In the genomic region with DNA sequence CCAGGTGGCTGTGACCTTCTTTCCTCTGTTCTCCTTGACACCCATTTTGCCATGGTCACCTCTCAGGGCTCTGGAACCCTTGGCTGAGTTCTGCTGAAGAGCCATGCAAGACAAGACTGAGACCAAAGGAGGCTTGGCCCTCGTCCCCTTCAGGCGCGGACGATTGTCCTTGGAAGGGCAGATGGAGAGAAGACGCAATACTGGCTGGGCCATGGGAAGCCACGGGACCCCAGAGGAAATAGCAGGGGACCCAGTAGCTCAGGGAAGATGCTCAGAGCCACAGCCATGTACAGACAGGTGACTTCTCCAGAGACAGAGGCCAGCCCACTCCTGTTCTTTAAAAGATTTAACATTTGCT, we compare ENCODE assay signal across 17 cellular contexts.
"Had no signal": no experiment of that assay in that cellular context is flagged by ENCODE, and none has a peak within 500 bp of the region (broad histone marks: within the 10 kb centered on the region; RNA-seq: fewer than 3 reads in every experiment).

No MANE protein-coding gene starts in this region.

- H3K4me3 Mint-ChIP-seq: naive thymus-derived CD8-positive, alpha-beta T cell; stimulated activated effector memory CD8-positive, alpha-beta T cell treated with anti-CD3 and anti-CD28 coated beads, Interleukin-12 subunit alpha, Interleukin-12 subunit beta, amount 100 ng/mL, for 72 hours; stimulated activated naive CD8-positive, alpha-beta T cell treated with anti-CD3 and anti-CD28 coated beads, Interleukin-15, Interleukin-2, amounts not matched to agents 100 ng/mL and 50 ng/mL, for 24 hours had no signal

- H3K27me3 Mint-ChIP-seq: stimulated activated naive CD8-positive, alpha-beta T cell treated with anti-CD3 and anti-CD28 coated beads, Interleukin-15, Interleukin-2, amounts not matched to agents 100 ng/mL and 50 ng/mL, for 24 hours had no signal

- H3K9me3 ChIP-seq: gastroesophageal sphincter, mucosa of descending colon, ovary, right atrium auricular region, tibial artery had no signal

- H3K36me3 Mint-ChIP-seq: naive thymus-derived CD8-positive, alpha-beta T cell; stimulated activated effector memory CD8-positive, alpha-beta T cell treated with anti-CD3 and anti-CD28 coated beads, Interleukin-12 subunit alpha, Interleukin-12 subunit beta, amount 100 ng/mL, for 72 hours had no signal

- H3K4me2 ChIP-seq: smooth muscle cell had no signal

- FAIRE-seq: endometrium had no signal

- H3K9me3 Mint-ChIP-seq: naive thymus-derived CD8-positive, alpha-beta T cell; stimulated activated effector memory CD8-positive, alpha-beta T cell treated with anti-CD3 and anti-CD28 coated beads, Interleukin-12 subunit alpha, Interleukin-12 subunit beta, amount 100 ng/mL, for 72 hours; stimulated activated naive CD8-positive, alpha-beta T cell treated with anti-CD3 and anti-CD28 coated beads, Interleukin-15, Interleukin-2, amounts not matched to agents 100 ng/mL and 50 ng/mL, for 24 hours had no signal

- H3K27ac Mint-ChIP-seq: naive thymus-derived CD8-positive, alpha-beta T cell; stimulated activated effector memory CD8-positive, alpha-beta T cell treated with anti-CD3 and anti-CD28 coated beads, Interleukin-12 subunit alpha, Interleukin-12 subunit beta, amount 100 ng/mL, for 72 hours; stimulated activated naive CD8-positive, alpha-beta T cell treated with anti-CD3 and anti-CD28 coated beads, Interleukin-15, Interleukin-2, amounts not matched to agents 100 ng/mL and 50 ng/mL, for 24 hours had no signal

- H3K4me1 ChIP-seq: gastroesophageal sphincter, tibial artery had no signal

- DNase-seq: effector memory CD4-positive, alpha-beta T cell; glutamatergic neuron; mesendoderm; mucosa of descending colon; naive thymus-derived CD8-positive, alpha-beta T cell; nucleus accumbens; ovary; stimulated activated CD4-positive, alpha-beta T cell treated with anti-CD3 and anti-CD28 coated beads, Interleukin-4, amount 100 ng/mL, for 1 hour; stimulated activated CD8-positive, alpha-beta memory T cell treated with anti-CD3 and anti-CD28 coated beads, Interleukin-4, amount 100 ng/mL, for 48 hours had no signal

- ATAC-seq: esophagus mucosa; gastroesophageal sphincter; mucosa of descending colon; naive thymus-derived CD8-positive, alpha-beta T cell; stimulated activated effector memory CD8-positive, alpha-beta T cell treated with anti-CD3 and anti-CD28 coated beads, Interleukin-12 subunit alpha, Interleukin-12 subunit beta, amount 100 ng/mL, for 72 hours had no signal

- H3K4me3 ChIP-seq: gastroesophageal sphincter, mucosa of descending colon, ovary, right atrium auricular region, smooth muscle cell, tibial artery had no signal

- H3K36me3 ChIP-seq: gastroesophageal sphincter, ovary, right atrium auricular region, tibial artery had no signal

- H3K4me1 Mint-ChIP-seq: stimulated activated effector memory CD8-positive, alpha-beta T cell treated with anti-CD3 and anti-CD28 coated beads, Interleukin-12 subunit alpha, Interleukin-12 subunit beta, amount 100 ng/mL, for 72 hours had no signal

- H3K27ac ChIP-seq: gastroesophageal sphincter, ovary, right atrium auricular region, tibial artery had no signal

- H3K27me3 ChIP-seq: gastroesophageal sphincter, ovary, right atrium auricular region, tibial artery had no signal
